28 cellular contexts compared by ENCODE assay signal in genomic region chr7:33702511-33703054, GRCh38.
"Had no signal": no experiment of that assay in that cellular context is flagged by ENCODE, and none has a peak within 500 bp of the region (broad histone marks: within the 10 kb centered on the region; RNA-seq: fewer than 3 reads in every experiment).

No MANE protein-coding gene starts in this region.

- DNase-seq: activated CD4-positive, alpha-beta memory T cell treated with anti-CD3 and anti-CD28 coated beads, Interleukin-2, amount 10 ng/mL, durations not matched to agents 7 days and 5 days; activated CD4-positive, alpha-beta T cell treated with anti-CD3 and anti-CD28 coated beads for 1 hour; activated CD4-positive, alpha-beta T cell treated with anti-CD3 and anti-CD28 coated beads for 48 hours; activated CD4-positive, CD25-positive, alpha-beta regulatory T cell; activated CD8-positive, alpha-beta memory T cell treated with anti-CD3 and anti-CD28 coated beads for 24 hours; activated CD8-positive, alpha-beta memory T cell treated with anti-CD3 and anti-CD28 coated beads, Interleukin-2, amount 10 ng/mL, durations not matched to agents 7 days and 5 days; activated CD8-positive, alpha-beta memory T cell treated with anti-CD3 and anti-CD28 coated beads, Interleukin-2, amount 50 U/mL, for 48 hours; activated effector memory CD4-positive, alpha-beta T cell treated with Interleukin-2 at 50 U/mL for 16 hours; activated naive CD4-positive, alpha-beta T cell treated with anti-CD3 and anti-CD28 coated beads, Interleukin-2, amount 50 U/mL, for 16 hours; activated naive CD8-positive, alpha-beta T cell treated with anti-CD3 and anti-CD28 coated beads for 36 hours; activated T-cell treated with anti-CD3 and anti-CD28 coated beads, Interleukin-2, amount 50 U/mL, for 48 hours; amniotic stem cell; aorta; NCI-H1092 treated with DMSO at 0.1 percent for 48 hours; NCI-H1417 treated with DMSO at 0.1 percent for 48 hours; NCI-H1930; NCI-H2081 treated with DMSO at 0.1 percent for 48 hours; NCI-H510A; NCI-H526; NCI-H748 treated with DMSO at 0.1 percent for 48 hours; PC-9; SIG-M5; SW 1271; T1000; WERI-Rb-1 had no signal

- H3K27me3 Mint-ChIP-seq: activated CD4-positive, alpha-beta memory T cell treated with anti-CD3 and anti-CD28 coated beads, Interleukin-2, amount 10 ng/mL, durations not matched to agents 7 days and 5 days; activated CD8-positive, alpha-beta memory T cell treated with anti-CD3 and anti-CD28 coated beads, Interleukin-2, amount 10 ng/mL, durations not matched to agents 7 days and 5 days; activated naive CD8-positive, alpha-beta T cell treated with anti-CD3 and anti-CD28 coated beads for 36 hours had no signal

- H3K4me2 ChIP-seq: PC-9 had no signal

- H3K4me3 Mint-ChIP-seq: activated CD4-positive, alpha-beta memory T cell treated with anti-CD3 and anti-CD28 coated beads, Interleukin-2, amount 10 ng/mL, durations not matched to agents 7 days and 5 days; activated CD8-positive, alpha-beta memory T cell treated with anti-CD3 and anti-CD28 coated beads, Interleukin-2, amount 10 ng/mL, durations not matched to agents 7 days and 5 days; activated naive CD8-positive, alpha-beta T cell treated with anti-CD3 and anti-CD28 coated beads for 36 hours had no signal

- H3K4me1 Mint-ChIP-seq: activated CD4-positive, alpha-beta memory T cell treated with anti-CD3 and anti-CD28 coated beads, Interleukin-2, amount 10 ng/mL, durations not matched to agents 7 days and 5 days; activated CD8-positive, alpha-beta memory T cell treated with anti-CD3 and anti-CD28 coated beads, Interleukin-2, amount 10 ng/mL, durations not matched to agents 7 days and 5 days; activated naive CD8-positive, alpha-beta T cell treated with anti-CD3 and anti-CD28 coated beads for 36 hours had no signal

- H3K27ac ChIP-seq: cardiac muscle cell, PC-9, RWPE1, WERI-Rb-1 had no signal

- H3K27ac Mint-ChIP-seq: activated CD4-positive, alpha-beta memory T cell treated with anti-CD3 and anti-CD28 coated beads, Interleukin-2, amount 10 ng/mL, durations not matched to agents 7 days and 5 days; activated CD8-positive, alpha-beta memory T cell treated with anti-CD3 and anti-CD28 coated beads, Interleukin-2, amount 10 ng/mL, durations not matched to agents 7 days and 5 days; activated naive CD8-positive, alpha-beta T cell treated with anti-CD3 and anti-CD28 coated beads for 36 hours had no signal

- H3K4me3 ChIP-seq: cardiac muscle cell, PC-9 had no signal

- H2AFZ ChIP-seq: PC-9 had no signal

- ATAC-seq: activated CD8-positive, alpha-beta memory T cell treated with anti-CD3 and anti-CD28 coated beads, Interleukin-2, amount 10 ng/mL, durations not matched to agents 7 days and 5 days; Right ventricle myocardium inferior had no signal

- H3K27me3 ChIP-seq: cardiac muscle cell had no signal

- H3K36me3 ChIP-seq: cardiac muscle cell, WERI-Rb-1 had no signal
